Comparison of ENCODE assay signal across 16 cellular contexts in the genomic region with DNA sequence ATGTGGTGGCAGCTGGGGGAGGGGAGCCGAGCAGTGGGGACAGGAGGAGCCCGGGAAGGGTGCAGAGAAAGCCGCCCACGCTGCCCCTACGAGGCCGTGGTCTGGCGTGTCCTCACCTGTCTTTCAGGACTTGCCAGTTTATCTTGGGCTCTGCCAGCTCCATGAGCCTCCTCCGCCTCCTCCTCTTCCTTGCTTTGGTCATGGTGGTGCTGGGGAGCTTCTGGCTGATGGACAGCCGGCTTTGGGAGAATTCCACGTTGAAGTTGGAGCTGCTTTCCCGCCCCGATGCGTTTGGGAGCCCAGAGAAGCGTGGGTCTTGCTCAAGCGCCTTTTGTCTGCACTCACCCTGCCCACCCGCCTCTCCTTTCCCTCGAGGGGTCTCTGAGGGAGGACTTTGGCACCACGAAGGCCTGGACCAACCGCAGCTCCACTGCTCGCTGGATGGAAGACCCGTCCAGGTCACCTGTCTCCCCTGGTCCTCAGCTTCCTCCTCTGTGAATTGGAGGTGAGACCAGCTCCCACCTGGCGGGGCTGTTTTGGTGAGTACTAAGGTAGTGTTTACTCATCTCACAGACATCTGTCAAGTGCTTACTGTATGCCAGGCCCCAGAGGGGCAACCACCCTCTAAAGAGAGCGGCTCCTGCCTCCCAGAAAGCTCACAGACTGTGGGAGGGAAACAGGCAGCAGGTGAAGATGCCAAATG. TPM values are rescaled to one million over a fixed set of nuclear protein-coding genes. Genes with fewer than 3 reads are reported as not detected.
DNase-seq lines count a peak whose midpoint lies in the region; ATAC-seq and TF ChIP-seq lines count a peak whose summit lies in the region.
"Had no signal": no experiment of that assay in that cellular context is flagged by ENCODE, and none has a peak within 500 bp of the region (broad histone marks: within the 10 kb centered on the region; RNA-seq: fewer than 3 reads in every experiment).

No MANE protein-coding gene starts in this region.

- H4K5ac ChIP-seq in IMR-90 (ENCODE audit: low read depth, low read length) = no peak overlapping the region

- H3K23ac ChIP-seq in IMR-90 (ENCODE audit: low read depth, low read length) = no peak overlapping the region

- H3K14ac ChIP-seq in IMR-90 (replicated peaks; ENCODE audit: low read depth, low read length) = no peak overlapping the region

- no peak overlapping the region for H3K9ac ChIP-seq in IMR-90 (ENCODE audit: low read depth, low read length)

- in situ Hi-C loops in IMR-90 (cut with MboI; ENCODE audit: low sequenced_read_pairs) = no loop called here

- H4K20me1 ChIP-seq in IMR-90 (ENCODE audit: insufficient read depth, low read length) = no peaks in the 10 kb centered on the region

- H4K8ac ChIP-seq in IMR-90 (ENCODE audit: low read depth in 2 of 2, low read length in 2 of 2) = no peak overlapping the region

- BruUV-seq in IMR-90 (replicated peaks; lab: Mats Ljungman, UMichigan) = no TSS peak

- H2AK9ac ChIP-seq in IMR-90 (replicated peaks; ENCODE audit: low read depth, low read length, poor library complexity) = no peak overlapping the region

- H2BK15ac ChIP-seq in IMR-90 (ENCODE audit: low read depth, low read length) = no peak overlapping the region

- H3K56ac ChIP-seq in IMR-90 (ENCODE audit: extremely low read depth, insufficient read depth, low read length) = no peak overlapping the region

- POLR2A ChIA-PET in IMR-90 (lab: Charles Lee; ENCODE audit: unreplicated experiment) = no interaction called here

- WGBS in IMR-90 (ENCODE audit: extremely low coverage in 2 of 2, insufficient read length in 1 of 2), 2 experiments = 83% methylated on average over 6 of the region's 23 CpGs; no CpG with 5 or more reads in 1 of the 2 experiments
- WGBS in stomach, 5 donors = 64 to 70% (median 68%) methylated on average over 6 to 23 of the region's 23 CpGs

- H2BK20ac ChIP-seq in IMR-90 (ENCODE audit: low read depth, low read length) = no peak overlapping the region

- no peak for TF ChIP-seq RAD21 in IMR-90 (IDR thresholded peaks at IDR 0.05; ENCODE audit: low read length)

- no peak overlapping the region for H2BK5ac ChIP-seq in IMR-90 (ENCODE audit: low read depth, low read length, poor library complexity, severe bottlenecking)

- H3K79me1 ChIP-seq in IMR-90 (ENCODE audit: low read depth in 1 of 2, low read length in 2 of 2) = no peaks in the 10 kb centered on the region

- no peak overlapping the region for H3K4me2 ChIP-seq in IMR-90 (ENCODE audit: low read depth, low read length)

- no peak overlapping the region for H4K91ac ChIP-seq in IMR-90 (ENCODE audit: insufficient read depth, low read depth, low read length)

- DNase-seq in DMS153 treated with DMSO at 0.1 percent for 48 hours (lab: John Stamatoyannopoulos, UW; ENCODE audit: unreplicated experiment) = peak; percentile 29
- DNase-seq in IMR-90 = no peak
- peak; percentile 6 for DNase-seq in RPMI8226
- peak; percentile 37 for DNase-seq in left lobe of liver (ENCODE audit: low spot score)
- DNase-seq in SW 1271 (lab: John Stamatoyannopoulos, UW) = no peak
- no peak for DNase-seq in stomach
- DNase-seq: activated CD4-positive, alpha-beta T cell treated with anti-CD3 and anti-CD28 coated beads, Interleukin-2, amount 10 ng/mL, durations not matched to agents 7 days and 5 days; COR-L47; hippocampal formation; NCI-H187 treated with DMSO at 0.1 percent for 48 hours; stimulated activated CD4-positive, alpha-beta T cell treated with anti-CD3 and anti-CD28 coated beads, Interleukin-12 subunit alpha, Interleukin-12 subunit beta, amount 100 ng/mL, for 4 hours had no signal

- no peaks in the 10 kb centered on the region for H3K9me1 ChIP-seq in IMR-90 (ENCODE audit: insufficient read depth, low read length)

- no peak overlapping the region for H3K4ac ChIP-seq in IMR-90 (ENCODE audit: low read depth, low read length)

- intact Hi-C loops in IMR-90 (cut with micrococcal nuclease) = no loop called here
- intact Hi-C loops in stomach (cut with DNase I; ENCODE audit: low total_unique reads) = no loop called here

- TF ChIP-seq POLR2A in IMR-90 (IDR thresholded peaks at IDR 0.05; ENCODE audit: low read depth, low read length) (no peak), stomach (IDR thresholded peaks at IDR 0.05) (no peak)

- ATAC-seq in IMR-90 (ENCODE audit: low read depth) = no peak
- ATAC-seq in left lobe of liver = no peak
- no peak for ATAC-seq in GM21576 (IDR thresholded peaks at IDR 0.05; ENCODE audit: unreplicated experiment)
- no peak for ATAC-seq in HG03354 (IDR thresholded peaks at IDR 0.05; ENCODE audit: poor library complexity, severe bottlenecking, unreplicated experiment)
- ATAC-seq: natural killer cell treated with Interleukin-12 subunit alpha and Interleukin-12 subunit beta and Interleukin-15 and Interleukin-18, amount 100 ng/mL, for 72 hours had no signal

- no peak overlapping the region for H3K27ac ChIP-seq in IMR-90 (ENCODE audit: insufficient read depth, low read length)
- no peak overlapping the region for H3K27ac ChIP-seq in stomach

- H3K36me3 ChIP-seq in IMR-90 (ENCODE audit: control insufficient read depth, insufficient read depth, low read length) (no peaks in the 10 kb centered on the region), stomach (no peaks in the 10 kb centered on the region)

- H3K4me3 ChIP-seq in IMR-90 (ENCODE audit: insufficient read depth, low read depth, low read length) (no peak overlapping the region), stomach (no peak overlapping the region)

- CTCF ChIA-PET in IMR-90 (lab: Yijun Ruan, JAX) = no interaction called here

- H2AK5ac ChIP-seq in IMR-90 (ENCODE audit: low read depth, low read length) = no peak overlapping the region

- H3K4me1 ChIP-seq in IMR-90 (ENCODE audit: control insufficient read depth, insufficient read depth, low read length) = peaks cover 1% of the 10 kb centered on the region; the same call in 1 of the 2 replicates
- peaks cover 0 to 5% (median 0%) of the 10 kb centered on the region in 4 donors for H3K4me1 ChIP-seq in stomach

- dilution Hi-C loops in IMR-90 (cut with HindIII; ENCODE audit: low sequenced_read_pairs, unreplicated experiment) = no loop called here

- H3K18ac ChIP-seq in IMR-90 (ENCODE audit: low read depth, low read length) = no peak overlapping the region

- peak overlapping the region; percentile 21 for H2AFZ ChIP-seq in IMR-90 (replicated peaks; ENCODE audit: low read length, poor library complexity)

- TF ChIP-seq CTCF in IMR-90 (conservative IDR thresholded peaks at IDR 0.05; ENCODE audit: low read depth, low read length) = no peak
- no peak for TF ChIP-seq CTCF in stomach (IDR thresholded peaks at IDR 0.05)

- H3K9me3 ChIP-seq in IMR-90 (ENCODE audit: control insufficient read depth, insufficient read depth, low read length) (no peaks in the 10 kb centered on the region), stomach (no peaks in the 10 kb centered on the region)

- H2BK120ac ChIP-seq in IMR-90 (ENCODE audit: low read depth, low read length) = no peak overlapping the region

- no peak for TF ChIP-seq EP300 in stomach (IDR thresholded peaks at IDR 0.05)

- H3K27me3 ChIP-seq in IMR-90 (ENCODE audit: control insufficient read depth, insufficient read depth, low read length) (peaks cover 51% of the 10 kb centered on the region), stomach (peaks cover 0 to 86% (median 28%) of the 10 kb centered on the region in 3 donors)

TF ChIP-seq in IMR-90, 13 proteins besides CTCF, POLR2A, EP300 and RAD21 (continues in another document):
- TF ChIP-seq MAFK (IDR thresholded peaks at IDR 0.05; ENCODE audit: low read depth, low read length) (no peak), FOS (IDR thresholded peaks at IDR 0.05; ENCODE audit: low read depth, low read length) (no peak), RCOR1 (IDR thresholded peaks at IDR 0.05; ENCODE audit: insufficient replicate concordance, low read length) (no peak), MXI1 (IDR thresholded peaks at IDR 0.05; ENCODE audit: borderline replicate concordance, low read depth, low read length) (no peak), BHLHE40 (IDR thresholded peaks at IDR 0.05; ENCODE audit: low read depth, low read length) (no peak), CEBPB (IDR thresholded peaks at IDR 0.05; ENCODE audit: low read depth, low read length) (no peak), NFE2L2 (IDR thresholded peaks at IDR 0.05; ENCODE audit: low read depth, low read length) (no peak), MAZ (IDR thresholded peaks at IDR 0.05; ENCODE audit: borderline replicate concordance, low read depth, low read length) (no peak)
- TF ChIP-seq, protein P1, sequence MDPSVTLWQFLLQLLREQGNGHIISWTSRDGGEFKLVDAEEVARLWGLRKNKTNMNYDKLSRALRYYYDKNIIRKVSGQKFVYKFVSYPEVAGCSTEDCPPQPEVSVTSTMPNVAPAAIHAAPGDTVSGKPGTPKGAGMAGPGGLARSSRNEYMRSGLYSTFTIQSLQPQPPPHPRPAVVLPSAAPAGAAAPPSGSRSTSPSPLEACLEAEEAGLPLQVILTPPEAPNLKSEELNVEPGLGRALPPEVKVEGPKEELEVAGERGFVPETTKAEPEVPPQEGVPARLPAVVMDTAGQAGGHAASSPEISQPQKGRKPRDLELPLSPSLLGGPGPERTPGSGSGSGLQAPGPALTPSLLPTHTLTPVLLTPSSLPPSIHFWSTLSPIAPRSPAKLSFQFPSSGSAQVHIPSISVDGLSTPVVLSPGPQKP (IDR thresholded peaks at IDR 0.05; ENCODE audit: borderline replicate concordance, low read depth, low read length) = no peak
- TF ChIP-seq, protein P2, sequence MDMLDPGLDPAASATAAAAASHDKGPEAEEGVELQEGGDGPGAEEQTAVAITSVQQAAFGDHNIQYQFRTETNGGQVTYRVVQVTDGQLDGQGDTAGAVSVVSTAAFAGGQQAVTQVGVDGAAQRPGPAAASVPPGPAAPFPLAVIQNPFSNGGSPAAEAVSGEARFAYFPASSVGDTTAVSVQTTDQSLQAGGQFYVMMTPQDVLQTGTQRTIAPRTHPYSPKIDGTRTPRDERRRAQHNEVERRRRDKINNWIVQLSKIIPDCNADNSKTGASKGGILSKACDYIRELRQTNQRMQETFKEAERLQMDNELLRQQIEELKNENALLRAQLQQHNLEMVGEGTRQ (IDR thresholded peaks at IDR 0.05; ENCODE audit: low read depth, low read length) = no peak

RNA-seq across cellular contexts. Expression of a gene that starts 29.7 kb away (rescaled TPM):
- total RNA-seq in IMR-90 (2012; rRNA removed) (11.4 and 28.0 TPM in 2 replicates), left lobe of liver (4.6 TPM), stomach (10 to 100 TPM in 4 of 5 donors, 1 to 10 TPM in 1; 5.8 to 29.6 (median 13.6) TPM)
- polyA plus RNA-seq in IMR-90 (2012; rRNA removed) (28.4 and 32.3 TPM in 2 replicates), stomach (10 to 100 TPM in 2 of 3 donors, 1 to 10 TPM in 1; 8.4 to 13.4 (median 12.1) TPM)
- polyA plus RNA-seq in IMR-90 (2012; cell fraction: cytosol; rRNA removed) = 12.3 and 27.2 TPM in 2 replicates
- 42.8 and 96.1 TPM in 2 replicates for polyA plus RNA-seq in IMR-90 (2012; cell fraction: nucleus; rRNA removed; ENCODE audit: low replicate concordance)

RNA-seq across cellular contexts. Expression of a gene that starts 34.6 kb away (rescaled TPM):
- under 0.01 TPM in 2 replicates for total RNA-seq in IMR-90 (2012; rRNA removed)
- 0.07 and 0.09 TPM in 2 replicates for polyA plus RNA-seq in IMR-90 (2012; rRNA removed)
- 0.08 and 0.15 TPM in 2 replicates for polyA plus RNA-seq in IMR-90 (2012; cell fraction: cytosol; rRNA removed)
- 0.31 and 0.67 TPM in 2 replicates for polyA plus RNA-seq in IMR-90 (2012; cell fraction: nucleus; rRNA removed; ENCODE audit: low replicate concordance)
- total RNA-seq in left lobe of liver = 0.33 TPM
- total RNA-seq in stomach = 1 to 10 TPM in 1 of 5 donors, under 1 TPM in 1, not detected in 3; 0.73 to 9.3 TPM
- polyA plus RNA-seq in stomach = under 1 TPM; 0.31 to 0.61 (median 0.55) TPM
- total RNA-seq: activated CD4-positive, alpha-beta T cell treated with anti-CD3 and anti-CD28 coated beads, Interleukin-2, amount 10 ng/mL, durations not matched to agents 7 days and 5 days; fibroblast of villous mesenchyme; kidney epithelial cell; natural killer cell treated with Interleukin-12 subunit alpha and Interleukin-12 subunit beta and Interleukin-15 and Interleukin-18, amount 100 ng/mL, for 72 hours had no signal

Comparison
In these comparisons a context has a peak if more than half of its experiments do, and no peak if none do; other contexts are left out.
1. DNase-seq: peak in DMS153 treated with DMSO at 0.1 percent for 48 hours (single experiment), RPMI8226 (single experiment) and left lobe of liver (single experiment); none in IMR-90 (single experiment), SW 1271 (0 of 2) and stomach (single experiment).